24 cellular contexts compared by ENCODE assay signal in genomic region chr13:21000647-21001046, GRCh38.
"Had no signal": no experiment of that assay in that cellular context is flagged by ENCODE, and none has a peak within 500 bp of the region (broad histone marks: within the 10 kb centered on the region; RNA-seq: fewer than 3 reads in every experiment).

No MANE protein-coding gene starts in this region.

- H3K36me3 ChIP-seq: neural progenitor cell, prostate gland had no signal

- ATAC-seq: gastroesophageal sphincter; heart left ventricle; left cardiac atrium; left lung; naive thymus-derived CD4-positive, alpha-beta T cell; stimulated activated effector memory CD8-positive, alpha-beta T cell treated with anti-CD3 and anti-CD28 coated beads, Interleukin-12 subunit alpha, Interleukin-12 subunit beta, amount 100 ng/mL, for 72 hours had no signal

- H3K4me3 ChIP-seq: gastroesophageal sphincter, heart left ventricle, hepatocyte, left lung, neural progenitor cell, prostate gland, right atrium auricular region, sigmoid colon, testis, tibial nerve, upper lobe of left lung had no signal

- H3K9me3 ChIP-seq: prostate gland, sigmoid colon, testis had no signal

- H3K9ac ChIP-seq: neural progenitor cell had no signal

- H2AFZ ChIP-seq: hepatocyte, neural progenitor cell had no signal

- H3K4me1 ChIP-seq: neural progenitor cell, prostate gland had no signal

- DNase-seq: cortex of kidney; effector CD4-positive, alpha-beta T cell; foreskin fibroblast; heart left ventricle; left cardiac atrium; left lung; mesenchymal stem cell; midbrain; naive thymus-derived CD4-positive, alpha-beta T cell; sigmoid colon; stimulated activated CD4-positive, alpha-beta T cell treated with anti-CD3 and anti-CD28 coated beads, Interleukin-2, amount 100 ng/mL, for 24 hours; stimulated activated CD4-positive, alpha-beta T cell treated with anti-CD3 and anti-CD28 coated beads, Interleukin-4, amount 100 ng/mL, for 24 hours; stimulated activated naive CD4-positive, alpha-beta T cell treated with Interleukin-2 at 50 U/mL for 16 hours; substantia nigra; testis had no signal

- H3K27me3 ChIP-seq: gastroesophageal sphincter, heart left ventricle, hepatocyte, left lung, neural progenitor cell, right atrium auricular region, sigmoid colon, testis, tibial nerve, upper lobe of left lung had no signal

- H3K27ac ChIP-seq: gastroesophageal sphincter, heart left ventricle, hepatocyte, left lung, neural progenitor cell, prostate gland, right atrium auricular region, sigmoid colon, testis, tibial nerve, upper lobe of left lung had no signal

- H3K4me2 ChIP-seq: hepatocyte, neural progenitor cell had no signal

- FAIRE-seq: urothelium cell line had no signal
